Comparison of ENCODE assay signal across 18 cellular contexts in the genomic region with DNA sequence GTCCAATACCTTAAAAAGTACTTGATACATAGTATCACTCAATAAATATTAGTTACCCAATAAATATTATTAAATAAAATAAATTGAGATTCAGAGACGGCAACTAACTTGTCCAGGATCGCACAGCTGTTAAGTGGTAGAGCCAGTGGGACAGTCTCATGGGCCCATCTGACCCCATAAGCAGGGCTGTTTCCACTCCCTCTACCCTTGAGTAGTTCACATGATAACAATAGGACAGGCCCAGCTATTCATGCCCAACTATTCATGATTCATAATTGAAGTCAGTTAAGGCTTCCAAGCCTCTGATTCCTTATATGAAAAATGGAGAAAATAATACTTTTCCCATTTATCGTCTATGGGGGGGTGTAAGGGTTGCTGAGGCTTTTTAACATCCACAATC.
"Had no signal": no experiment of that assay in that cellular context is flagged by ENCODE, and none has a peak within 500 bp of the region (broad histone marks: within the 10 kb centered on the region; RNA-seq: fewer than 3 reads in every experiment).

No MANE protein-coding gene starts in this region.

- H3K27ac ChIP-seq: SJSA1 had no signal

- DNase-seq: IMR-90; Karpas-422; KG1; MG63; NCI-H1092; NCI-H1436; NCI-H187; NCI-H2029; NCI-H2171; NCI-H226; NCI-H526; NK-92 treated with Interleukin-12 subunit alpha and Interleukin-12 subunit beta, amount 100 ng/mL, for 24 hours; Right ventricle myocardium superior; RPMI8226; SIG-M5 had no signal

- H3K4me1 ChIP-seq: SJSA1 had no signal

- H3K36me3 ChIP-seq: MG63, SJSA1 had no signal

- H3K9me3 ChIP-seq: MG63, SJSA1 had no signal

- H3K4me3 ChIP-seq: MG63, SJSA1 had no signal

- ATAC-seq: HepG2, SK-N-SH treated with all-trans-retinoic acid at 6 μM for 48 hours had no signal

- H3K27me3 ChIP-seq: MG63, SJSA1 had no signal
